ENCODE assay signal across 10 cellular contexts in the genomic region with DNA sequence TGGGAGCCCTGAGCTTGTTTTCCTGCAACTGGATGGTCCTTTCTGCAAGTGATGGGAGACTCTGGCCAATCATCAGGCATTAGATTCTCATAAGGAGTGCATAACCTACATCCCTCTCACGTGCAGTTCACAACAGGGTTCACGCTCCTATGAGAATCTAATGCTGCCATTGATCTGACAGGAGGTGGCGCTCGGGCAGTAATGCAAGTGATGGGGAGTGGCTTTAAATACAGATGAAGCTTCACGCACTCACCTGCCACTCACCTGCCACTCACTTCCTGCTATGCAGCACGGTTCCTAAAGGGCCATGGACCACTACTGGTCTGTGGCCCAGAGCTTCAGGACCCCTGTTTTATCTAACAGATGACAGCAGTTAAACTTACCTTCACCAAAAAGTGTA. TPM values are rescaled to one million over a fixed set of nuclear protein-coding genes. Genes with fewer than 3 reads are reported as not detected.
DNase-seq lines count a peak whose midpoint lies in the region; ATAC-seq lines count a peak whose summit lies in the region.
"Had no signal": no experiment of that assay in that cellular context is flagged by ENCODE, and none has a peak within 500 bp of the region (broad histone marks: within the 10 kb centered on the region; RNA-seq: fewer than 3 reads in every experiment).

No MANE protein-coding gene starts in this region.

- peaks cover 34% of the 10 kb centered on the region for H3K4me1 Mint-ChIP-seq in activated naive CD4-positive, alpha-beta T cell treated with anti-CD3 and anti-CD28 coated beads, Interleukin-2, amount 50 U/mL, for 24 hours

- no peaks in the 10 kb centered on the region for H3K9me3 ChIP-seq in aorta (ENCODE audit: control insufficient read depth, low read length)
- H3K9me3 ChIP-seq: suprapubic skin had no signal

- peak overlapping the region; percentile 15 for H3K4me3 Mint-ChIP-seq in activated naive CD4-positive, alpha-beta T cell treated with anti-CD3 and anti-CD28 coated beads, Interleukin-2, amount 50 U/mL, for 24 hours

- no peaks in the 10 kb centered on the region for H3K27me3 ChIP-seq in aorta (ENCODE audit: control insufficient read depth in 1 of 2, insufficient read depth in 2 of 2, low read length in 1 of 2)
- H3K27me3 ChIP-seq: suprapubic skin had no signal

- H3K4me1 ChIP-seq in aorta (ENCODE audit: control insufficient read depth in 1 of 2, insufficient read depth in 2 of 2, low read length in 2 of 2) = no peaks in the 10 kb centered on the region
- H3K4me1 ChIP-seq: suprapubic skin had no signal

- peak; percentile 9 for DNase-seq in NCI-H1105 (lab: John Stamatoyannopoulos, UW)
- DNase-seq in NCI-H1105 treated with DMSO at 0.1 percent for 48 hours (lab: John Stamatoyannopoulos, UW) = no peak
- DNase-seq in T-helper 22 cell (ENCODE audit: low read depth) = peak; percentile 7
- DNase-seq in stimulated activated CD4-positive, alpha-beta T cell treated with anti-CD3 and anti-CD28 coated beads, Interleukin-15, amount 100 ng/mL, for 24 hours = peak; percentile 40
- no peak for DNase-seq in dedifferentiated amniotic fluid mesenchymal stem cell (ENCODE audit: extremely low spot score)
- DNase-seq in aorta = no peak
- DNase-seq: NCI-H2081 treated with DMSO at 0.1 percent for 48 hours had no signal

- no peak overlapping the region for H3K27ac ChIP-seq in aorta (ENCODE audit: low read depth in 1 of 2, low read length in 2 of 2)
- H3K27ac ChIP-seq: suprapubic skin had no signal

- no peak overlapping the region for H3K4me3 ChIP-seq in aorta (ENCODE audit: low read length in 2 of 2)
- H3K4me3 ChIP-seq: suprapubic skin had no signal

- no peaks in the 10 kb centered on the region for H3K36me3 ChIP-seq in aorta (ENCODE audit: control insufficient read depth in 1 of 2, insufficient read depth in 2 of 2, low read length in 1 of 2)

- peaks cover 2% of the 10 kb centered on the region for H3K36me3 Mint-ChIP-seq in activated naive CD4-positive, alpha-beta T cell treated with anti-CD3 and anti-CD28 coated beads, Interleukin-2, amount 50 U/mL, for 24 hours

- no peak for ATAC-seq in GM21367 (IDR thresholded peaks at IDR 0.05; ENCODE audit: unreplicated experiment)
- no peak for ATAC-seq in aorta (ENCODE audit: low FRiP score)

- H3K9me3 Mint-ChIP-seq in activated naive CD4-positive, alpha-beta T cell treated with anti-CD3 and anti-CD28 coated beads, Interleukin-2, amount 50 U/mL, for 24 hours = no peaks in the 10 kb centered on the region

- H3K27me3 Mint-ChIP-seq in activated naive CD4-positive, alpha-beta T cell treated with anti-CD3 and anti-CD28 coated beads, Interleukin-2, amount 50 U/mL, for 24 hours = no peaks in the 10 kb centered on the region

- intact Hi-C loops in aorta (cut with DNase I) = no loop called here

- peak overlapping the region; percentile 72 for H3K27ac Mint-ChIP-seq in activated naive CD4-positive, alpha-beta T cell treated with anti-CD3 and anti-CD28 coated beads, Interleukin-2, amount 50 U/mL, for 24 hours

- WGBS in aorta, 2 donors = 73 to 79% methylated on average over 6 of the region's 6 CpGs

RNA-seq across cellular contexts. Expression of gene CSNK1G1, which starts 21.4 kb away (rescaled TPM):
- 10 to 100 TPM; 15.1 to 25.3 TPM for total RNA-seq in aorta
- 1 to 10 TPM; 2.5 to 3.0 TPM for polyA plus RNA-seq in aorta

RNA-seq across cellular contexts. Expression of gene PCLAF, which starts 46.7 kb away (rescaled TPM):
- under 1 TPM in 1 of 2 donors, not detected in 1; 0.91 TPM for total RNA-seq in aorta
- polyA plus RNA-seq in aorta = 1 to 10 TPM in 1 of 2 donors, not detected in 1; 6.0 TPM

RNA-seq across cellular contexts. Expression of gene TRIP4, which starts 53.1 kb away (rescaled TPM):
- total RNA-seq in aorta = 10 to 100 TPM; 26.0 to 27.6 TPM
- 10 to 100 TPM; 23.3 to 31.2 TPM for polyA plus RNA-seq in aorta

Comparison
In these comparisons a context has a peak if more than half of its experiments do, and no peak if none do; other contexts are left out.
1. DNase-seq: peak in NCI-H1105 (single experiment), T-helper 22 cell (single experiment) and stimulated activated CD4-positive, alpha-beta T cell treated with anti-CD3 and anti-CD28 coated beads, Interleukin-15, amount 100 ng/mL, for 24 hours (single experiment); none in NCI-H1105 treated with DMSO at 0.1 percent for 48 hours (single experiment), dedifferentiated amniotic fluid mesenchymal stem cell (single experiment) and aorta (0 of 2).